Comparison of ENCODE assay signal across 8 cellular contexts in genomic region chr15:74901612-74902063, GRCh38. TPM values are rescaled to one million over a fixed set of nuclear protein-coding genes. Genes with fewer than 3 reads are reported as not detected.
DNase-seq lines count a peak whose midpoint lies in the region; ATAC-seq and TF ChIP-seq lines count a peak whose summit lies in the region.

No MANE protein-coding gene starts in this region.

- no peaks in the 10 kb centered on the region for H3K9me3 ChIP-seq in Karpas-422 (ENCODE audit: low read length)

- peaks cover 41% of the 10 kb centered on the region for H3K36me3 ChIP-seq in Karpas-422 (ENCODE audit: insufficient read depth, low read length)

- H3K27me3 Mint-ChIP-seq in immature natural killer cell (ENCODE audit: low read depth in 3 of 3), result peaks cover 0 to 4% (median 0%) of the 10 kb centered on the region in 3 donors

- in situ Hi-C loops in astrocyte of the cerebellum (cut with HindIII; ENCODE audit: low sequenced_read_pairs), result no loop called here

- H3K9ac ChIP-seq in Karpas-422 (ENCODE audit: low read length), result no peak overlapping the region

- peaks cover 20% of the 10 kb centered on the region for H3K79me2 ChIP-seq in Karpas-422 (ENCODE audit: low read length)

- ATAC-seq in HG02938 (IDR thresholded peaks at IDR 0.05; ENCODE audit: unreplicated experiment) (no peak), GM18870 (IDR thresholded peaks at IDR 0.05; ENCODE audit: unreplicated experiment) (no peak)

- H3K4me3 ChIP-seq in Karpas-422 (ENCODE audit: low read length), result no peak overlapping the region
- H3K4me3 ChIP-seq in astrocyte of the cerebellum (ENCODE audit: low read depth, low read length), result no peak overlapping the region

- no peaks in the 10 kb centered on the region for H3K9me2 ChIP-seq in Karpas-422 (replicated peaks; ENCODE audit: insufficient read depth, low read length)

- DNase-seq in ELR (ENCODE audit: low read depth), result peak; percentile 61
- DNase-seq in Karpas-422, result peak; percentile 92
- DNase-seq in T-helper 22 cell (ENCODE audit: low read depth), result peak; percentile 17
- no peak for DNase-seq in astrocyte of the cerebellum (ENCODE audit: low read depth)
- DNase-seq in immature natural killer cell, result peak; percentile 53 to 68 (median 63)
- peak; percentile 29 to 58 for DNase-seq in stimulated activated CD4-positive, alpha-beta T cell treated with anti-CD3 and anti-CD28 coated beads, Interleukin-1b, Interleukin-23, amount 100 ng/mL, for 4 hours (ENCODE audit: low read depth in 2 of 2)

- 0 out of 2 replicates have a peak overlapping the region, but pooled peaks have one; percentile 48 for H3K27ac ChIP-seq in Karpas-422 (ENCODE audit: low read length)

- H2AFZ ChIP-seq in Karpas-422 (ENCODE audit: low read length), result no peak overlapping the region

- peaks cover 37% of the 10 kb centered on the region for H3K4me1 ChIP-seq in Karpas-422 (ENCODE audit: low read length)

- H3K27me3 ChIP-seq in Karpas-422 (ENCODE audit: low read length), result no peaks in the 10 kb centered on the region

- H4K20me1 ChIP-seq in Karpas-422 (ENCODE audit: insufficient read depth, low read depth, low read length), result no peaks in the 10 kb centered on the region

- H3K4me3 Mint-ChIP-seq in immature natural killer cell, result no peak overlapping the region

- peak overlapping the region in 4 of 6 donors; percentile 13 to 70 (median 52) for H3K27ac Mint-ChIP-seq in immature natural killer cell

- no peaks in the 10 kb centered on the region for H3K9me3 Mint-ChIP-seq in immature natural killer cell

- TF ChIP-seq CTCF in astrocyte of the cerebellum (IDR thresholded peaks at IDR 0.05; ENCODE audit: low read depth, low read length, missing control alignments), result peak; percentile 85

- H3K4me2 ChIP-seq in Karpas-422 (ENCODE audit: low read depth, low read length, poor library complexity, severe bottlenecking), result no peak overlapping the region

- peaks cover 8 to 14% (median 9%) of the 10 kb centered on the region in 3 donors for H3K36me3 Mint-ChIP-seq in immature natural killer cell

- peaks cover 18 to 39% of the 10 kb centered on the region in 2 donors for H3K4me1 Mint-ChIP-seq in immature natural killer cell

RNA-seq across cellular contexts. Expression of gene FAM219B, which starts 5.0 kb away (rescaled TPM):
- 58.8 and 69.5 TPM in 2 replicates for total RNA-seq in Karpas-422 (2014; rRNA removed; shearing (Covaris generic); ENCODE audit: low replicate concordance)
- polyA plus RNA-seq in immature natural killer cell, result 10 to 100 TPM in 2 of 3 donors, 1 to 10 TPM in 1; 9.5 to 29.6 (median 24.8) TPM

RNA-seq across cellular contexts. Expression of gene MPI, which starts 11.8 kb away (rescaled TPM):
- 73.7 and 78.8 TPM in 2 replicates for total RNA-seq in Karpas-422 (2014; rRNA removed; shearing (Covaris generic); ENCODE audit: low replicate concordance)
- polyA plus RNA-seq in immature natural killer cell, result 10 to 100 TPM; 38.3 to 42.0 (median 40.9) TPM

RNA-seq across cellular contexts. Expression of gene SCAMP2, which starts 28.5 kb away (rescaled TPM):
- 37.1 and 54.9 TPM in 2 replicates for total RNA-seq in Karpas-422 (2014; rRNA removed; shearing (Covaris generic); ENCODE audit: low replicate concordance)
- polyA plus RNA-seq in immature natural killer cell, result 100 to 1,000 TPM; 115 to 181 (median 141) TPM

RNA-seq across cellular contexts. Expression of gene COX5A, which starts 36.2 kb away (rescaled TPM):
- total RNA-seq in Karpas-422 (2014; rRNA removed; shearing (Covaris generic); ENCODE audit: low replicate concordance), result 135 and 229 TPM in 2 replicates
- polyA plus RNA-seq in immature natural killer cell, result 100 to 1,000 TPM; 373 to 458 (median 447) TPM

RNA-seq across cellular contexts. Expression of gene RPP25, which starts 54.9 kb away (rescaled TPM):
- 4.1 and 8.1 TPM in 2 replicates for total RNA-seq in Karpas-422 (2014; rRNA removed; shearing (Covaris generic); ENCODE audit: low replicate concordance)
- polyA plus RNA-seq in immature natural killer cell, result 1 to 10 TPM; 1.4 to 3.1 (median 2.1) TPM
